8 cellular contexts compared by ENCODE assay signal in genomic region chr16:4415538-4416199, GRCh38.
DNase-seq lines count a peak whose midpoint lies in the region; FAIRE-seq and TF ChIP-seq lines count a peak whose summit lies in the region.

No MANE protein-coding gene starts in this region.

- H3K27me3 ChIP-seq in muscle layer of duodenum (ENCODE audit: low read depth, low read length) = no peaks in the 10 kb centered on the region

- H3K4me3 ChIP-seq in muscle layer of duodenum (ENCODE audit: low read depth in 1 of 2, low read length in 2 of 2) = peak overlapping the region; percentile 53 to 92

- peak overlapping the region; percentile 29 for H3K27ac ChIP-seq in muscle layer of duodenum (ENCODE audit: low read length)
- peak overlapping the region; percentile 94 for H3K27ac ChIP-seq in substantia nigra (ENCODE audit: low read depth, low read length, poor library complexity, severe bottlenecking)

- H3K36me3 ChIP-seq in muscle layer of duodenum (ENCODE audit: control insufficient read depth in 1 of 2, insufficient read depth in 2 of 2, low read length in 2 of 2) = peaks cover 0 to 7% of the 10 kb centered on the region in 2 donors

- FAIRE-seq in GM19239 (lab: Jason Lieb, UNC) (peak; percentile 31), HTR-8/SVneo (lab: Jason Lieb, UNC) (no peak)

- no peaks in the 10 kb centered on the region for H3K9me3 ChIP-seq in muscle layer of duodenum (ENCODE audit: control insufficient read depth in 1 of 2, low read length in 2 of 2)

- DNase-seq in AG20443 (ENCODE audit: low spot score) (peak; percentile 54), GM19239 (ENCODE audit: insufficient read length, low spot score) (no peak), NCI-H774 (lab: John Stamatoyannopoulos, UW) (peak; percentile 26), erythroblast (lab: John Stamatoyannopoulos, UW) (peak; percentile 84 to 87), substantia nigra (lab: John Stamatoyannopoulos, UW) (peak in 39 of 49 donors; percentile 18 to 86 (median 48)), HTR-8/SVneo (ENCODE audit: insufficient read length, low spot score) (no peak)
- peak; percentile 65 for DNase-seq in activated T-cell treated with anti-CD3 and anti-CD28 coated beads, Interleukin-2, amount 50 U/mL, for 1 hour

- TF ChIP-seq POLR2A in erythroblast (IDR thresholded peaks at IDR 0.05; ENCODE audit: low read length) = no peak

- H3K4me1 ChIP-seq in muscle layer of duodenum (ENCODE audit: control insufficient read depth in 1 of 2, insufficient read depth in 2 of 2, low read length in 2 of 2) = peaks cover 0 to 37% of the 10 kb centered on the region in 2 donors

Comparison
In these comparisons a context has a peak if more than half of its experiments do, and no peak if none do; other contexts are left out.
1. DNase-seq: peak in AG20443 (single experiment), NCI-H774 (single experiment), activated T-cell treated with anti-CD3 and anti-CD28 coated beads, Interleukin-2, amount 50 U/mL, for 1 hour (single experiment), erythroblast (2 of 2) and substantia nigra (39 of 49); none in GM19239 (single experiment) and HTR-8/SVneo (single experiment).